In the genomic region with DNA sequence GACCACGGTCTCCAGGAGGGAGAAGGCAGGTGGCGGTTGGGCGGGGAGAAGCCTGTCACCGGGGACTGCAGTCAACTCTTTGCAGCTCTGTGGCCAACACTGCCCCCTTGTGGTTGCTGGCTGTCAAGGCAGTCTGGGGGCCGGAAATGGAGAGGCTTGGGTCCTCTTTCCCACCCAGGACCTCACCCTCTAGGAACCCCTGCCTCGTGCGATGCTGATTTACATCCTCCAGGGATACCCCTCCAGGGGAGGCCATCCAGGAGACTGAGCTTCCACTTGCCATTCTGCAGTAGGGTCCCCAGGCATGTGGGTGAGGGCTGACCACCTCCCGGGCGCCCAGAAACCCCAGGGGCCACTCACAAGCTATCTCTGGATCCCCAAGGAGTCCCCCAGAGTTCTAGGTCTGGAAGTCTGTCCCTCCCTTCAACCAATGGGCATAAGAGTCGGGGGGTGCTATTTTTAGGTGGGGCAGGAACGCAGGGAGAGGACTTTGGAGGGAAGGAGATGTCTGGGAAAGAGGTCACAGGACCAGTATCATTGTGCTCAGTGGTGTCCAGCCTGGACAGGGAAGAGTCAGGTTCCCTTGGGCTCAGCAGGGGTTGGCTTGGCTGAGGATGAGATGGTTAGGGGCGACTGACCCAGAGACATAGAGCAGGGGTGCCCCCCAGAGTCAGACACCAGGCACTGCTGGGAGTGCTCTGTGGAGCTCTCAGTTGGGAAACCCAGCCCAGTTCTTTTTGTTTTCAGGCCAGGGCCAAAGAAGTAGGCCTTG, we compare ENCODE assay signal across 8 cellular contexts. TPM values are rescaled to one million over a fixed set of nuclear protein-coding genes. Genes with fewer than 3 reads are reported as not detected.
A peak's percentile ranks its signal among the peaks of the same experiment; 100 is the strongest.
DNase-seq lines count a peak whose midpoint lies in the region; ATAC-seq, FAIRE-seq and TF ChIP-seq lines count a peak whose summit lies in the region.

No MANE protein-coding gene starts in this region.

- H3K36me3 ChIP-seq in BLaER1 = no peaks in the 10 kb centered on the region
- H3K36me3 ChIP-seq in endothelial cell of umbilical vein (ENCODE audit: control insufficient read depth in 2 of 2, extremely low read depth in 1 of 2, insufficient read depth in 2 of 2, low read length in 2 of 2) = no peaks in the 10 kb centered on the region
- no peaks in the 10 kb centered on the region for H3K36me3 ChIP-seq in muscle layer of duodenum (ENCODE audit: control insufficient read depth in 1 of 2, insufficient read depth in 2 of 2, low read length in 2 of 2)

- peak; percentile 93 for ATAC-seq in GM19372 (IDR thresholded peaks at IDR 0.05; ENCODE audit: low read depth, unreplicated experiment)

- no peak for TF ChIP-seq POLR2A in endothelial cell of umbilical vein (IDR thresholded peaks at IDR 0.05; ENCODE audit: low read depth, low read length)

- no peaks in the 10 kb centered on the region for H3K79me2 ChIP-seq in endothelial cell of umbilical vein (ENCODE audit: control insufficient read depth, insufficient read depth, low read length)

- H2AFZ ChIP-seq in endothelial cell of umbilical vein (ENCODE audit: low read depth, low read length) = peak overlapping the region; percentile 63

- no peaks in the 10 kb centered on the region for H3K27me3 ChIP-seq in BLaER1
- peaks cover under 1 to 4% of the 10 kb centered on the region in 2 experiments for H3K27me3 ChIP-seq in endothelial cell of umbilical vein (ENCODE audit: control insufficient read depth in 2 of 2, insufficient read depth in 2 of 2, low read length in 2 of 2)
- no peaks in the 10 kb centered on the region for H3K27me3 ChIP-seq in muscle layer of duodenum (ENCODE audit: low read depth, low read length)

- FAIRE-seq in endothelial cell of umbilical vein (lab: Jason Lieb, UNC) = peak; percentile 89

- DNase-seq in HUDEP-2 (lab: John Stamatoyannopoulos, UW; ENCODE audit: unreplicated experiment in 76 of 76) (peak in 67 of 76 experiments; percentile 12 to 85 (median 61)), NOMO-1 treated with dmso at 0.1 percent for 144 hours (lab: John Stamatoyannopoulos, UW; ENCODE audit: unreplicated experiment) (peak; percentile 41), endothelial cell of umbilical vein (ENCODE audit: low read depth, low spot score) (peak; percentile 67)
- peak; percentile 72 for DNase-seq in activated CD8-positive, alpha-beta memory T cell treated with anti-CD3 and anti-CD28 coated beads, Interleukin-2, amount 50 U/mL, for 24 hours (ENCODE audit: extremely low read depth)
- DNase-seq in stimulated activated CD8-positive, alpha-beta memory T cell treated with anti-CD3 and anti-CD28 coated beads, Interleukin-4, amount 100 ng/mL, for 24 hours (ENCODE audit: low read depth) = peak; percentile 80

- dilution Hi-C loops in endothelial cell of umbilical vein (cut with MboI; ENCODE audit: extremely low pct_ligation_motif_present, low sequenced_read_pairs) = no loop called here

- peak overlapping the region; percentile 67 for H3K27ac ChIP-seq in BLaER1
- H3K27ac ChIP-seq in endothelial cell of umbilical vein (ENCODE audit: insufficient read depth, low read depth, low read length) = no peak overlapping the region
- no peak overlapping the region for H3K27ac ChIP-seq in muscle layer of duodenum (ENCODE audit: low read length)

- BruUV-seq in endothelial cell of umbilical vein (replicated peaks; lab: Mats Ljungman, UMichigan) = no TSS peak

- peak; percentile 86 to 97 for TF ChIP-seq CTCF in endothelial cell of umbilical vein (IDR thresholded peaks at IDR 0.05; ENCODE audit: extremely low read depth in 1 of 2, insufficient read depth in 1 of 2, low read depth in 1 of 2, low read length in 2 of 2)

- H3K9me3 ChIP-seq in BLaER1 = no peaks in the 10 kb centered on the region
- no peaks in the 10 kb centered on the region for H3K9me3 ChIP-seq in endothelial cell of umbilical vein (replicated peaks; ENCODE audit: control insufficient read depth, insufficient read depth, low read length)
- H3K9me3 ChIP-seq in muscle layer of duodenum (ENCODE audit: control insufficient read depth in 1 of 2, low read length in 2 of 2) = no peaks in the 10 kb centered on the region

- peak overlapping the region; percentile 49 for H3K9ac ChIP-seq in BLaER1
- H3K9ac ChIP-seq in endothelial cell of umbilical vein (replicated peaks; ENCODE audit: extremely low read depth, insufficient read depth, low read length) = no peak overlapping the region

- intact Hi-C loops in endothelial cell of umbilical vein (cut with micrococcal nuclease) = loop anchor here (1.0 to 2.0 kb wide), 3 partner anchors 34 to 42 kb away; a partner anchor contains a TSS

- no peaks in the 10 kb centered on the region for H3K9me1 ChIP-seq in endothelial cell of umbilical vein (replicated peaks; ENCODE audit: control insufficient read depth, extremely low read depth, insufficient read depth, low read length)

- H3K4me2 ChIP-seq in BLaER1 (peak overlapping the region; percentile 79), endothelial cell of umbilical vein (ENCODE audit: insufficient read depth, low read length) (no peak overlapping the region)

- no peaks in the 10 kb centered on the region for H4K20me1 ChIP-seq in BLaER1
- no peaks in the 10 kb centered on the region for H4K20me1 ChIP-seq in endothelial cell of umbilical vein (replicated peaks; ENCODE audit: control insufficient read depth, extremely low read depth, insufficient read depth, low read length)

- POLR2A ChIA-PET in endothelial cell of umbilical vein (lab: Charles Lee) = interaction anchor here (0.6 to 1.3 kb wide), 3 partner anchors 14 to 107 kb away, joined by 3 to 4 read pairs (median 3); a partner anchor contains a TSS

- CTCF ChIA-PET in endothelial cell of umbilical vein (lab: Charles Lee) = interaction anchor here (0.5 to 18.7 kb wide), 52 partner anchors 9 to 889 kb away, joined by 3 to 955 read pairs (median 6); a partner anchor contains a TSS

- peaks cover 61% of the 10 kb centered on the region for H3K4me1 ChIP-seq in BLaER1
- peaks cover 4% of the 10 kb centered on the region for H3K4me1 ChIP-seq in endothelial cell of umbilical vein (ENCODE audit: control insufficient read depth, extremely low read depth, insufficient read depth, low read length)
- H3K4me1 ChIP-seq in muscle layer of duodenum (ENCODE audit: control insufficient read depth in 1 of 2, insufficient read depth in 2 of 2, low read length in 2 of 2) = peaks cover 11 to 31% of the 10 kb centered on the region in 2 donors

- H3K4me3 ChIP-seq in BLaER1 (peak overlapping the region; percentile 50), endothelial cell of umbilical vein (replicated peaks in 1 of 3; ENCODE audit: insufficient read depth in 1 of 3, low read depth in 1 of 3, low read length in 3 of 3) (no peak overlapping the region), muscle layer of duodenum (ENCODE audit: low read depth in 1 of 2, low read length in 2 of 2) (peak overlapping the region; percentile 37 to 50)

RNA-seq across cellular contexts. Expression of a gene that starts 7.1 kb away (rescaled TPM):
- not detected in 2 replicates for total RNA-seq in endothelial cell of umbilical vein
- polyA plus RNA-seq in endothelial cell of umbilical vein = not detected in 2 replicates
- not detected in 2 replicates for polyA plus RNA-seq in endothelial cell of umbilical vein (2011; cell fraction: cytosol; rRNA removed)
- not detected in 2 replicates for polyA plus RNA-seq in endothelial cell of umbilical vein (2011; cell fraction: nucleus; rRNA removed)
- not detected in 2 replicates for polyA plus RNA-seq in endothelial cell of umbilical vein (2012)
- not detected in 2 replicates for polyA minus RNA-seq in endothelial cell of umbilical vein
- not detected for polyA minus RNA-seq in endothelial cell of umbilical vein (2011; cell fraction: cytosol; rRNA and poly(A)+ RNA removed)
- 0.63 TPM in 1 of 2 replicates, not detected in the other for polyA minus RNA-seq in endothelial cell of umbilical vein (2011; cell fraction: nucleus; rRNA and poly(A)+ RNA removed)

RNA-seq across cellular contexts. Expression of a gene that starts 15.9 kb away (rescaled TPM):
- 12.9 and 14.0 TPM in 2 replicates for total RNA-seq in endothelial cell of umbilical vein
- polyA plus RNA-seq in endothelial cell of umbilical vein = 3.7 and 5.0 TPM in 2 replicates
- 6.2 and 6.5 TPM in 2 replicates for polyA plus RNA-seq in endothelial cell of umbilical vein (2011; cell fraction: cytosol; rRNA removed)
- 5.3 and 6.5 TPM in 2 replicates for polyA plus RNA-seq in endothelial cell of umbilical vein (2011; cell fraction: nucleus; rRNA removed)
- 6.9 and 10.7 TPM in 2 replicates for polyA plus RNA-seq in endothelial cell of umbilical vein (2012)
- polyA minus RNA-seq in endothelial cell of umbilical vein = 11.1 and 11.8 TPM in 2 replicates
- polyA minus RNA-seq in endothelial cell of umbilical vein (2011; cell fraction: cytosol; rRNA and poly(A)+ RNA removed) = 5.3 TPM
- 12.6 and 15.0 TPM in 2 replicates for polyA minus RNA-seq in endothelial cell of umbilical vein (2011; cell fraction: nucleus; rRNA and poly(A)+ RNA removed)

RNA-seq across cellular contexts. Expression of a gene that starts 23.0 kb away (rescaled TPM):
- total RNA-seq in endothelial cell of umbilical vein = 0.78 and 0.88 TPM in 2 replicates
- 0.67 and 0.80 TPM in 2 replicates for polyA plus RNA-seq in endothelial cell of umbilical vein
- polyA plus RNA-seq in endothelial cell of umbilical vein (2011; cell fraction: cytosol; rRNA removed) = 0.50 and 0.61 TPM in 2 replicates
- polyA plus RNA-seq in endothelial cell of umbilical vein (2011; cell fraction: nucleus; rRNA removed) = 0.37 and 0.52 TPM in 2 replicates
- 1.00 and 1.3 TPM in 2 replicates for polyA plus RNA-seq in endothelial cell of umbilical vein (2012)
- 1.2 and 1.3 TPM in 2 replicates for polyA minus RNA-seq in endothelial cell of umbilical vein
- 0.51 TPM for polyA minus RNA-seq in endothelial cell of umbilical vein (2011; cell fraction: cytosol; rRNA and poly(A)+ RNA removed)
- 0.43 and 0.53 TPM in 2 replicates for polyA minus RNA-seq in endothelial cell of umbilical vein (2011; cell fraction: nucleus; rRNA and poly(A)+ RNA removed)

RNA-seq across cellular contexts. Expression of a gene that starts 38.7 kb away (rescaled TPM):
- 6.9 and 7.3 TPM in 2 replicates for total RNA-seq in endothelial cell of umbilical vein
- 7.2 and 9.2 TPM in 2 replicates for polyA plus RNA-seq in endothelial cell of umbilical vein
- 5.3 and 6.3 TPM in 2 replicates for polyA plus RNA-seq in endothelial cell of umbilical vein (2011; cell fraction: cytosol; rRNA removed)
- 7.0 and 7.2 TPM in 2 replicates for polyA plus RNA-seq in endothelial cell of umbilical vein (2011; cell fraction: nucleus; rRNA removed)
- polyA plus RNA-seq in endothelial cell of umbilical vein (2012) = 5.4 and 5.6 TPM in 2 replicates
- 8.8 and 18.9 TPM in 2 replicates for polyA minus RNA-seq in endothelial cell of umbilical vein
- 2.4 TPM for polyA minus RNA-seq in endothelial cell of umbilical vein (2011; cell fraction: cytosol; rRNA and poly(A)+ RNA removed)
- 4.2 and 5.4 TPM in 2 replicates for polyA minus RNA-seq in endothelial cell of umbilical vein (2011; cell fraction: nucleus; rRNA and poly(A)+ RNA removed)

RNA-seq across cellular contexts. Expression of a gene that starts 48.8 kb away (rescaled TPM):
- 3.8 and 4.4 TPM in 2 replicates for total RNA-seq in endothelial cell of umbilical vein
- 4.9 and 5.7 TPM in 2 replicates for polyA plus RNA-seq in endothelial cell of umbilical vein
- polyA plus RNA-seq in endothelial cell of umbilical vein (2011; cell fraction: cytosol; rRNA removed) = 2.6 and 3.5 TPM in 2 replicates
- polyA plus RNA-seq in endothelial cell of umbilical vein (2011; cell fraction: nucleus; rRNA removed) = 15.2 and 17.3 TPM in 2 replicates
- polyA plus RNA-seq in endothelial cell of umbilical vein (2012) = 1.8 and 3.3 TPM in 2 replicates
- 2.8 and 3.6 TPM in 2 replicates for polyA minus RNA-seq in endothelial cell of umbilical vein
- 5.6 TPM for polyA minus RNA-seq in endothelial cell of umbilical vein (2011; cell fraction: cytosol; rRNA and poly(A)+ RNA removed)
- polyA minus RNA-seq in endothelial cell of umbilical vein (2011; cell fraction: nucleus; rRNA and poly(A)+ RNA removed) = 8.6 and 12.9 TPM in 2 replicates

Comparison
In these comparisons a context has a peak if more than half of its experiments do, and no peak if none do; other contexts are left out.
1. H3K4me3 ChIP-seq: peak in BLaER1 (single experiment) and muscle layer of duodenum (2 of 2); none in endothelial cell of umbilical vein (0 of 3).
2. Peak in every context shown above with its lines, with median percentiles within 50 percentile points of each other: DNase-seq.